Comparison of ENCODE assay signal across 21 cellular contexts in genomic region chr11:14254533-14255530, GRCh38.
DNase-seq lines count a peak whose midpoint lies in the region; TF ChIP-seq lines count a peak whose summit lies in the region.
"Had no signal": no experiment of that assay in that cellular context is flagged by ENCODE, and none has a peak within 500 bp of the region (broad histone marks: within the 10 kb centered on the region; RNA-seq: fewer than 3 reads in every experiment).

No MANE protein-coding gene starts in this region.

- no peak overlapping the region for H4K12ac ChIP-seq in trophoblast cell (ENCODE audit: low read depth, low read length)

- no peak overlapping the region for H2BK120ac ChIP-seq in trophoblast cell (ENCODE audit: insufficient read depth, low read length, poor library complexity)

- no peaks in the 10 kb centered on the region for H3K79me1 ChIP-seq in trophoblast cell (ENCODE audit: low read length)

- H3K9me3 ChIP-seq in trophoblast cell (ENCODE audit: insufficient read depth, low read depth, low read length) = peaks cover 2% of the 10 kb centered on the region
- H3K9me3 ChIP-seq: HAP-1, Peyer's patch had no signal

- no peak for TF ChIP-seq CTCF in MCF 10A (IDR thresholded peaks at IDR 0.05; ENCODE audit: unreplicated experiment)

- no peak overlapping the region for H3K9ac ChIP-seq in trophoblast cell (ENCODE audit: low read length)

- H3K4me1 ChIP-seq in trophoblast cell (ENCODE audit: control insufficient read depth in 1 of 2, insufficient read depth in 2 of 2, low read length in 2 of 2) = peaks cover 15 to 22% of the 10 kb centered on the region in 2 experiments
- H3K4me1 ChIP-seq: HAP-1 had no signal

- no peak overlapping the region for H2BK5ac ChIP-seq in trophoblast cell (ENCODE audit: low read depth, low read length, poor library complexity)

- peak overlapping the region; percentile 42 for H3K18ac ChIP-seq in trophoblast cell (ENCODE audit: low read length)

- H3K4me3 Mint-ChIP-seq in MCF 10A (ENCODE audit: unreplicated experiment) = no peak overlapping the region
- H3K4me3 Mint-ChIP-seq: GM23338, HFFc6 had no signal

- peak; percentile 12 to 74 for DNase-seq in T47D (ENCODE audit: low read depth in 1 of 2, low spot score in 1 of 2)
- no peak for DNase-seq in MCF 10A (ENCODE audit: unreplicated experiment)
- DNase-seq in islet precursor cell = peak; percentile 84
- DNase-seq in trophoblast cell = peak; percentile 90 to 93
- DNase-seq in nucleus accumbens (lab: John Stamatoyannopoulos, UW) = no peak
- DNase-seq in stimulated activated naive CD4-positive, alpha-beta T cell (lab: John Stamatoyannopoulos, UW) = no peak
- DNase-seq in SHP77 treated with DMSO at 0.1 percent for 48 hours (lab: John Stamatoyannopoulos, UW) = no peak
- DNase-seq in NK-92 (lab: John Stamatoyannopoulos, UW; ENCODE audit: unreplicated experiment) = no peak
- DNase-seq: ACHN; HFFc6; Kasumi-1; NCI-H2029; NCI-H524 treated with DMSO at 0.1 percent for 48 hours; NCI-H774; NK-92 treated with Interleukin-12 subunit alpha and Interleukin-12 subunit beta, amount 100 ng/mL, for 24 hours; Peyer's patch; SIG-M5 had no signal

- no CpG with 5 or more reads among the region's 15 CpGs for WGBS in trophoblast cell (ENCODE audit: extremely low coverage, insufficient coverage, insufficient read length)

- CTCF ChIA-PET in MCF 10A (lab: Yijun Ruan, JAX) = interaction anchor here (1.3 to 6.5 kb wide), 3 partner anchors 200 to 484 kb away, joined by 5 to 63 read pairs (median 62); no protein-coding TSS in a partner anchor

- H3K23ac ChIP-seq in trophoblast cell (ENCODE audit: low read length) = no peak overlapping the region

- H3K9me3 Mint-ChIP-seq in MCF 10A (ENCODE audit: unreplicated experiment) = no peaks in the 10 kb centered on the region
- H3K9me3 Mint-ChIP-seq: GM23338, HFFc6 had no signal

- H3K27me3 ChIP-seq in trophoblast cell (ENCODE audit: insufficient read depth, low read length) = no peaks in the 10 kb centered on the region
- H3K27me3 ChIP-seq: Peyer's patch had no signal

- peaks cover 43% of the 10 kb centered on the region for H3K27me3 Mint-ChIP-seq in MCF 10A (ENCODE audit: insufficient read depth, unreplicated experiment)

- POLR2A ChIA-PET in MCF 10A (lab: Yijun Ruan, JAX) = no interaction called here

- H3K27ac Mint-ChIP-seq in MCF 10A (ENCODE audit: low read depth, unreplicated experiment) = no peak overlapping the region
- H3K27ac Mint-ChIP-seq: GM23338, HFFc6 had no signal

- no peak overlapping the region for H4K8ac ChIP-seq in trophoblast cell (ENCODE audit: low read depth, low read length)

- H2AFZ ChIP-seq in trophoblast cell (ENCODE audit: insufficient read depth, low read length, poor library complexity) = no peak overlapping the region
- H2AFZ ChIP-seq: GM23338 had no signal

- no peak overlapping the region for H3K4ac ChIP-seq in trophoblast cell (ENCODE audit: low read depth, low read length)

- no TSS peak for BruUV-seq in MCF 10A (replicated peaks; lab: Mats Ljungman, UMichigan)

- H3K36me3 Mint-ChIP-seq in MCF 10A (ENCODE audit: insufficient read depth, unreplicated experiment) = no peaks in the 10 kb centered on the region

- no peak overlapping the region for H2BK12ac ChIP-seq in trophoblast cell (ENCODE audit: low read length)

- H3K27ac ChIP-seq in trophoblast cell (ENCODE audit: low read depth, low read length) = peak overlapping the region; percentile 31
- H3K27ac ChIP-seq: 22Rv1, Peyer's patch, SK-N-MC had no signal

- H3K79me2 ChIP-seq in trophoblast cell (ENCODE audit: control insufficient read depth, insufficient read depth, low read length, poor library complexity) = no peaks in the 10 kb centered on the region

- H3K4me1 Mint-ChIP-seq in MCF 10A (ENCODE audit: insufficient read depth, unreplicated experiment) = peaks cover 14% of the 10 kb centered on the region

- intact Hi-C loops in MCF 10A (cut with micrococcal nuclease) = no loop called here

- no peak overlapping the region for H2AK5ac ChIP-seq in trophoblast cell (ENCODE audit: low read length)

- H3K36me3 ChIP-seq in trophoblast cell (ENCODE audit: control insufficient read depth in 1 of 2, insufficient read depth in 2 of 2, low read length in 2 of 2) = no peaks in the 10 kb centered on the region
- H3K36me3 ChIP-seq: HAP-1 had no signal

- H3K14ac ChIP-seq in trophoblast cell (ENCODE audit: low read length) = no peak overlapping the region

- no peak overlapping the region for H3K4me3 ChIP-seq in trophoblast cell (ENCODE audit: low read depth, low read length)
- H3K4me3 ChIP-seq: GM23338, HAP-1, Peyer's patch, SK-N-MC had no signal

- in situ Hi-C loops in T47D (cut with HindIII; ENCODE audit: low pct_unique_long_range_greater_than_20kb, low sequenced_read_pairs) = no loop called here

- peak overlapping the region; percentile 7 for H3K4me2 ChIP-seq in trophoblast cell (ENCODE audit: low read length)
- H3K4me2 ChIP-seq: GM23338 had no signal

- H4K91ac ChIP-seq in trophoblast cell (ENCODE audit: low read depth, low read length) = no peak overlapping the region

Comparison
In these comparisons a context has a peak if more than half of its experiments do, and no peak if none do; other contexts are left out.
1. DNase-seq: peak in T47D (2 of 2), islet precursor cell (single experiment) and trophoblast cell (2 of 2); none in MCF 10A (single experiment), nucleus accumbens (0 of 56), stimulated activated naive CD4-positive, alpha-beta T cell (0 of 6), SHP77 treated with DMSO at 0.1 percent for 48 hours (single experiment) and NK-92 (single experiment).